In genomic region chr1:112700290-112701226, GRCh38 we compare ENCODE assay signal across 8 cellular contexts. TPM values are rescaled to one million over a fixed set of nuclear protein-coding genes. Genes with fewer than 3 reads are reported as not detected.
DNase-seq lines count a peak whose midpoint lies in the region; ATAC-seq, FAIRE-seq and TF ChIP-seq lines count a peak whose summit lies in the region.

No MANE protein-coding gene starts in this region.

- no peaks in the 10 kb centered on the region for H3K27me3 ChIP-seq in Peyer's patch

- H3K4me3 ChIP-seq in Peyer's patch: peak overlapping the region in 2 of 4 donors; percentile 4 to 9
- H3K4me3 ChIP-seq in fibroblast of the aortic adventitia (ENCODE audit: low read depth, low read length): no peak overlapping the region

- peaks cover 0 to 54% (median 0%) of the 10 kb centered on the region in 3 donors for H3K36me3 ChIP-seq in Peyer's patch

- peaks cover 16 to 73% (median 21%) of the 10 kb centered on the region in 4 donors for H3K4me1 ChIP-seq in Peyer's patch

- H3K4me3 Mint-ChIP-seq in activated T-helper 2 cell treated with anti-CD3 and anti-CD28 coated beads, Interferon-gamma antibody, Interleukin-2, Interleukin-4, amounts not matched to agents 10 μg/mL and 5 μg/mL and 100 μg/mL, durations not matched to agents 14 hours and 24 hours and 36 hours (ENCODE audit: low read depth): peak overlapping the region; percentile 22
- H3K4me3 Mint-ChIP-seq in natural killer cell treated with Interleukin-12 subunit alpha and Interleukin-12 subunit beta and Interleukin-15 and Interleukin-18, amount 100 ng/mL, for 72 hours: peak overlapping the region; percentile 69

- no peaks in the 10 kb centered on the region for H3K9me3 ChIP-seq in Peyer's patch

- H3K27ac Mint-ChIP-seq in activated T-helper 2 cell treated with anti-CD3 and anti-CD28 coated beads, Interferon-gamma antibody, Interleukin-2, Interleukin-4, amounts not matched to agents 10 μg/mL and 5 μg/mL and 100 μg/mL, durations not matched to agents 14 hours and 24 hours and 36 hours: peak overlapping the region; percentile 88
- H3K27ac Mint-ChIP-seq in natural killer cell treated with Interleukin-12 subunit alpha and Interleukin-12 subunit beta and Interleukin-15 and Interleukin-18, amount 100 ng/mL, for 72 hours: peak overlapping the region; percentile 82 to 91

- peak in 1 of 2 donors; percentile 37 for TF ChIP-seq POLR2A in Peyer's patch (IDR thresholded peaks at IDR 0.05)

- H3K4me1 Mint-ChIP-seq in activated T-helper 2 cell treated with anti-CD3 and anti-CD28 coated beads, Interferon-gamma antibody, Interleukin-2, Interleukin-4, amounts not matched to agents 10 μg/mL and 5 μg/mL and 100 μg/mL, durations not matched to agents 14 hours and 24 hours and 36 hours (ENCODE audit: low read depth): peaks cover 56% of the 10 kb centered on the region
- peaks cover 67 to 77% of the 10 kb centered on the region in 2 donors for H3K4me1 Mint-ChIP-seq in natural killer cell treated with Interleukin-12 subunit alpha and Interleukin-12 subunit beta and Interleukin-15 and Interleukin-18, amount 100 ng/mL, for 72 hours (ENCODE audit: low read depth in 2 of 2)

- peak; percentile 88 for DNase-seq in AG20443 (ENCODE audit: low spot score)
- DNase-seq in GM19239 (ENCODE audit: insufficient read length, low spot score): no peak
- DNase-seq in HuH-7 (ENCODE audit: low spot score): peak; percentile 79
- DNase-seq in Peyer's patch: peak; percentile 82 to 96 (median 94)
- peak; percentile 64 for DNase-seq in activated T-helper 2 cell treated with anti-CD3 and anti-CD28 coated beads, Interferon-gamma antibody, Interleukin-2, Interleukin-4, amounts not matched to agents 10 μg/mL and 5 μg/mL and 100 μg/mL, durations not matched to agents 14 hours and 24 hours and 36 hours (ENCODE audit: low spot score)
- DNase-seq in fibroblast of the aortic adventitia (ENCODE audit: low read depth): peak; percentile 96
- peak; percentile 82 for DNase-seq in natural killer cell treated with Interleukin-12 subunit alpha and Interleukin-12 subunit beta and Interleukin-15 and Interleukin-18, amount 100 ng/mL, for 72 hours (ENCODE audit: low spot score)
- peak; percentile 84 for DNase-seq in stromal cell of bone marrow (ENCODE audit: low read depth)

- intact Hi-C loops in activated T-helper 2 cell treated with anti-CD3 and anti-CD28 coated beads, Interferon-gamma antibody, Interleukin-2, Interleukin-4, amounts not matched to agents 10 μg/mL and 5 μg/mL and 100 μg/mL, durations not matched to agents 14 hours and 24 hours and 36 hours (cut with micrococcal nuclease): loop anchor here (10.0 kb wide), 1 partner anchor 1084 kb away; no protein-coding TSS in a partner anchor

- peak overlapping the region; percentile 65 to 100 (median 84) for H3K27ac ChIP-seq in Peyer's patch

- ATAC-seq in natural killer cell treated with Interleukin-12 subunit alpha and Interleukin-12 subunit beta and Interleukin-15 and Interleukin-18, amount 100 ng/mL, for 72 hours: peak; percentile 64 to 67

- H3K27me3 Mint-ChIP-seq in activated T-helper 2 cell treated with anti-CD3 and anti-CD28 coated beads, Interferon-gamma antibody, Interleukin-2, Interleukin-4, amounts not matched to agents 10 μg/mL and 5 μg/mL and 100 μg/mL, durations not matched to agents 14 hours and 24 hours and 36 hours (ENCODE audit: low read depth): no peaks in the 10 kb centered on the region
- no peaks in the 10 kb centered on the region for H3K27me3 Mint-ChIP-seq in natural killer cell treated with Interleukin-12 subunit alpha and Interleukin-12 subunit beta and Interleukin-15 and Interleukin-18, amount 100 ng/mL, for 72 hours

- peak; percentile 23 for FAIRE-seq in GM19239 (lab: Jason Lieb, UNC)

- H3K36me3 Mint-ChIP-seq in activated T-helper 2 cell treated with anti-CD3 and anti-CD28 coated beads, Interferon-gamma antibody, Interleukin-2, Interleukin-4, amounts not matched to agents 10 μg/mL and 5 μg/mL and 100 μg/mL, durations not matched to agents 14 hours and 24 hours and 36 hours (ENCODE audit: low read depth): peaks cover 49% of the 10 kb centered on the region
- peaks cover 9% of the 10 kb centered on the region for H3K36me3 Mint-ChIP-seq in natural killer cell treated with Interleukin-12 subunit alpha and Interleukin-12 subunit beta and Interleukin-15 and Interleukin-18, amount 100 ng/mL, for 72 hours

- no peaks in the 10 kb centered on the region for H3K9me3 Mint-ChIP-seq in activated T-helper 2 cell treated with anti-CD3 and anti-CD28 coated beads, Interferon-gamma antibody, Interleukin-2, Interleukin-4, amounts not matched to agents 10 μg/mL and 5 μg/mL and 100 μg/mL, durations not matched to agents 14 hours and 24 hours and 36 hours
- H3K9me3 Mint-ChIP-seq in natural killer cell treated with Interleukin-12 subunit alpha and Interleukin-12 subunit beta and Interleukin-15 and Interleukin-18, amount 100 ng/mL, for 72 hours: no peaks in the 10 kb centered on the region

- TF ChIP-seq CTCF in Peyer's patch (IDR thresholded peaks at IDR 0.05) (peak in 3 of 6 experiments; percentile 32 to 53 (median 48)), fibroblast of the aortic adventitia (IDR thresholded peaks at IDR 0.05; ENCODE audit: insufficient read depth, low read length) (no peak)

RNA-seq across cellular contexts. Expression of gene RHOC, which starts 6.4 kb away (rescaled TPM):
- total RNA-seq in Peyer's patch (100 to 1,000 TPM; 163 to 632 (median 483) TPM), fibroblast of the aortic adventitia (ENCODE audit: low replicate concordance) (223 and 471 TPM in 2 replicates)
- total RNA-seq in activated T-helper 2 cell treated with anti-CD3 and anti-CD28 coated beads, Interferon-gamma antibody, Interleukin-2, Interleukin-4, amounts not matched to agents 10 μg/mL and 5 μg/mL and 100 μg/mL, durations not matched to agents 14 hours and 24 hours and 36 hours: 68.7 and 74.7 TPM in 2 replicates
- total RNA-seq in natural killer cell treated with Interleukin-12 subunit alpha and Interleukin-12 subunit beta and Interleukin-15 and Interleukin-18, amount 100 ng/mL, for 72 hours: 100 to 1,000 TPM in 1 of 2 donors, 10 to 100 TPM in 1; 77.2 to 132 TPM

RNA-seq across cellular contexts. Expression of gene PPM1J, which starts 14.6 kb away (rescaled TPM):
- under 1 TPM in 1 of 4 donors, not detected in 3; 0.67 TPM for total RNA-seq in Peyer's patch
- total RNA-seq in activated T-helper 2 cell treated with anti-CD3 and anti-CD28 coated beads, Interferon-gamma antibody, Interleukin-2, Interleukin-4, amounts not matched to agents 10 μg/mL and 5 μg/mL and 100 μg/mL, durations not matched to agents 14 hours and 24 hours and 36 hours: 0.59 and 0.67 TPM in 2 replicates
- 0.63 and 1.8 TPM in 2 replicates for total RNA-seq in fibroblast of the aortic adventitia (ENCODE audit: low replicate concordance)
- not detected for total RNA-seq in natural killer cell treated with Interleukin-12 subunit alpha and Interleukin-12 subunit beta and Interleukin-15 and Interleukin-18, amount 100 ng/mL, for 72 hours

RNA-seq across cellular contexts. Expression of gene MOV10, which starts 26.1 kb away (rescaled TPM):
- total RNA-seq in Peyer's patch: 100 to 1,000 TPM in 3 of 4 donors, 10 to 100 TPM in 1; 75.3 to 161 (median 143) TPM
- total RNA-seq in activated T-helper 2 cell treated with anti-CD3 and anti-CD28 coated beads, Interferon-gamma antibody, Interleukin-2, Interleukin-4, amounts not matched to agents 10 μg/mL and 5 μg/mL and 100 μg/mL, durations not matched to agents 14 hours and 24 hours and 36 hours: 64.5 and 68.1 TPM in 2 replicates
- total RNA-seq in fibroblast of the aortic adventitia (ENCODE audit: low replicate concordance): 21.4 and 31.5 TPM in 2 replicates
- total RNA-seq in natural killer cell treated with Interleukin-12 subunit alpha and Interleukin-12 subunit beta and Interleukin-15 and Interleukin-18, amount 100 ng/mL, for 72 hours: 10 to 100 TPM; 71.0 to 78.0 TPM
